ENCODE assay signal across 1 cellular context in genomic region chr1:26020941-26021646, GRCh38.
TF ChIP-seq lines count a peak whose summit lies in the region.

No MANE protein-coding gene starts in this region.

TF ChIP-seq in WTC11, 78 proteins besides CTCF, POLR2A, EP300 and RAD21 (continued from another document):
- TF ChIP-seq, protein P1, sequence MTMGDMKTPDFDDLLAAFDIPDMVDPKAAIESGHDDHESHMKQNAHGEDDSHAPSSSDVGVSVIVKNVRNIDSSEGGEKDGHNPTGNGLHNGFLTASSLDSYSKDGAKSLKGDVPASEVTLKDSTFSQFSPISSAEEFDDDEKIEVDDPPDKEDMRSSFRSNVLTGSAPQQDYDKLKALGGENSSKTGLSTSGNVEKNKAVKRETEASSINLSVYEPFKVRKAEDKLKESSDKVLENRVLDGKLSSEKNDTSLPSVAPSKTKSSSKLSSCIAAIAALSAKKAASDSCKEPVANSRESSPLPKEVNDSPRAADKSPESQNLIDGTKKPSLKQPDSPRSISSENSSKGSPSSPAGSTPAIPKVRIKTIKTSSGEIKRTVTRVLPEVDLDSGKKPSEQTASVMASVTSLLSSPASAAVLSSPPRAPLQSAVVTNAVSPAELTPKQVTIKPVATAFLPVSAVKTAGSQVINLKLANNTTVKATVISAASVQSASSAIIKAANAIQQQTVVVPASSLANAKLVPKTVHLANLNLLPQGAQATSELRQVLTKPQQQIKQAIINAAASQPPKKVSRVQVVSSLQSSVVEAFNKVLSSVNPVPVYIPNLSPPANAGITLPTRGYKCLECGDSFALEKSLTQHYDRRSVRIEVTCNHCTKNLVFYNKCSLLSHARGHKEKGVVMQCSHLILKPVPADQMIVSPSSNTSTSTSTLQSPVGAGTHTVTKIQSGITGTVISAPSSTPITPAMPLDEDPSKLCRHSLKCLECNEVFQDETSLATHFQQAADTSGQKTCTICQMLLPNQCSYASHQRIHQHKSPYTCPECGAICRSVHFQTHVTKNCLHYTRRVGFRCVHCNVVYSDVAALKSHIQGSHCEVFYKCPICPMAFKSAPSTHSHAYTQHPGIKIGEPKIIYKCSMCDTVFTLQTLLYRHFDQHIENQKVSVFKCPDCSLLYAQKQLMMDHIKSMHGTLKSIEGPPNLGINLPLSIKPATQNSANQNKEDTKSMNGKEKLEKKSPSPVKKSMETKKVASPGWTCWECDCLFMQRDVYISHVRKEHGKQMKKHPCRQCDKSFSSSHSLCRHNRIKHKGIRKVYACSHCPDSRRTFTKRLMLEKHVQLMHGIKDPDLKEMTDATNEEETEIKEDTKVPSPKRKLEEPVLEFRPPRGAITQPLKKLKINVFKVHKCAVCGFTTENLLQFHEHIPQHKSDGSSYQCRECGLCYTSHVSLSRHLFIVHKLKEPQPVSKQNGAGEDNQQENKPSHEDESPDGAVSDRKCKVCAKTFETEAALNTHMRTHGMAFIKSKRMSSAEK (CRISPR knock-in tag; IDR thresholded peaks at IDR 0.05; ENCODE audit: borderline replicate concordance), result no peak
- TF ChIP-seq, protein P2, sequence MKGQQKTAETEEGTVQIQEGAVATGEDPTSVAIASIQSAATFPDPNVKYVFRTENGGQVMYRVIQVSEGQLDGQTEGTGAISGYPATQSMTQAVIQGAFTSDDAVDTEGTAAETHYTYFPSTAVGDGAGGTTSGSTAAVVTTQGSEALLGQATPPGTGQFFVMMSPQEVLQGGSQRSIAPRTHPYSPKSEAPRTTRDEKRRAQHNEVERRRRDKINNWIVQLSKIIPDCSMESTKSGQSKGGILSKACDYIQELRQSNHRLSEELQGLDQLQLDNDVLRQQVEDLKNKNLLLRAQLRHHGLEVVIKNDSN (CRISPR knock-in tag; IDR thresholded peaks at IDR 0.05), result no peak
- TF ChIP-seq E2F5 (CRISPR knock-in tag; IDR thresholded peaks at IDR 0.05) (no peak), KAT7 (CRISPR knock-in tag; IDR thresholded peaks at IDR 0.05; ENCODE audit: borderline replicate concordance) (no peak), ETV6 (CRISPR knock-in tag; IDR thresholded peaks at IDR 0.05) (no peak), RELA (CRISPR knock-in tag; IDR thresholded peaks at IDR 0.05; ENCODE audit: borderline replicate concordance) (no peak), GABPB1 (CRISPR knock-in tag; IDR thresholded peaks at IDR 0.05) (no peak), CDX4 (CRISPR knock-in tag; IDR thresholded peaks at IDR 0.05; ENCODE audit: borderline replicate concordance) (no peak)
